Comparison of ENCODE assay signal across 1 cellular context in genomic region chr7:33986951-33987948, GRCh38.
TF ChIP-seq lines count a peak whose summit lies in the region.

No MANE protein-coding gene starts in this region.

TF ChIP-seq in SK-N-SH, 30 proteins besides CTCF, POLR2A, EP300 and RAD21 (continued from another document):
- TF ChIP-seq PBX3 (IDR thresholded peaks at IDR 0.05): peak; percentile 74
- peak; percentile 92 for TF ChIP-seq REST (IDR thresholded peaks at IDR 0.05; ENCODE audit: low read depth, low read length)
- TF ChIP-seq IRF3 (IDR thresholded peaks at IDR 0.05; ENCODE audit: low read depth, low read length): no peak
- TF ChIP-seq GATA2 (CRISPR knock-in tag; IDR thresholded peaks at IDR 0.05): no peak
- TF ChIP-seq USF2 (IDR thresholded peaks at IDR 0.05; ENCODE audit: borderline replicate concordance, low read depth, low read length): no peak
- no peak for TF ChIP-seq RFX5 (IDR thresholded peaks at IDR 0.05; ENCODE audit: low read length)
- peak; percentile 46 for TF ChIP-seq ELF1 (IDR thresholded peaks at IDR 0.05)
- TF ChIP-seq TEAD4 (IDR thresholded peaks at IDR 0.05; ENCODE audit: borderline replicate concordance, insufficient read depth): peak; percentile 91; the same call in 1 of the 2 replicates
- TF ChIP-seq MEF2A (IDR thresholded peaks at IDR 0.05; ENCODE audit: borderline replicate concordance, low read depth): peak; percentile 71
